20 cellular contexts compared by ENCODE assay signal in genomic region chr11:38598413-38598812, GRCh38.
DNase-seq lines count a peak whose midpoint lies in the region; ATAC-seq and TF ChIP-seq lines count a peak whose summit lies in the region.
"Had no signal": no experiment of that assay in that cellular context is flagged by ENCODE, and none has a peak within 500 bp of the region (broad histone marks: within the 10 kb centered on the region; RNA-seq: fewer than 3 reads in every experiment).

No MANE protein-coding gene starts in this region.

- CTCF ChIA-PET in mammary epithelial cell (lab: Charles Lee; ENCODE audit: low non-redundant PET), result no interaction called here

- no peak overlapping the region for H3K23ac ChIP-seq in neuronal stem cell (ENCODE audit: low read depth, low read length, poor library complexity)

- H3K79me2 ChIP-seq in GM23338 (replicated peaks; ENCODE audit: insufficient read depth), result no peaks in the 10 kb centered on the region
- H3K79me2 ChIP-seq in mammary epithelial cell (ENCODE audit: insufficient read depth, low read length), result no peaks in the 10 kb centered on the region

- intact Hi-C loops in mammary epithelial cell (cut with micrococcal nuclease), result no loop called here
- intact Hi-C loops in left lung (cut with DNase I), result no loop called here

- H3K27me3 ChIP-seq in GM23338 (ENCODE audit: insufficient read depth) (no peaks in the 10 kb centered on the region), neuronal stem cell (ENCODE audit: control insufficient read depth in 3 of 3, insufficient read depth in 3 of 3, low read depth in 1 of 3, low read length in 3 of 3) (no peaks in the 10 kb centered on the region), mammary epithelial cell (ENCODE audit: insufficient read depth, low read length) (no peaks in the 10 kb centered on the region), left lung (no peaks in the 10 kb centered on the region)
- H3K27me3 ChIP-seq: BLaER1 treated with 17β-estradiol and CSF1 and Interleukin-3, amounts not matched to agents 10 nM and 100 nM had no signal

- POLR2A ChIA-PET in naive thymus-derived CD8-positive, alpha-beta T cell (lab: Charles Lee), result no interaction called here

- in situ Hi-C loops in mammary epithelial cell (cut with MboI; ENCODE audit: low sequenced_read_pairs in 2 of 2), result no loop called here

- H3K36me3 Mint-ChIP-seq in GM23338 (ENCODE audit: low read depth), result peaks cover 8% of the 10 kb centered on the region; the same call in 2 of the 3 replicates
- no peaks in the 10 kb centered on the region for H3K36me3 Mint-ChIP-seq in chondrocyte (ENCODE audit: low read depth)
- no peaks in the 10 kb centered on the region for H3K36me3 Mint-ChIP-seq in naive thymus-derived CD8-positive, alpha-beta T cell

- no peak overlapping the region for H4K91ac ChIP-seq in neuronal stem cell (ENCODE audit: low read depth, low read length, poor library complexity)

- H3K9me2 ChIP-seq in GM23338 (ENCODE audit: insufficient read depth), result no peaks in the 10 kb centered on the region

- H3K9me3 ChIP-seq in neuronal stem cell (replicated peaks in 1 of 2; ENCODE audit: control insufficient read depth in 2 of 2, insufficient read depth in 1 of 2, low read depth in 1 of 2, low read length in 2 of 2) (no peaks in the 10 kb centered on the region), mammary epithelial cell (replicated peaks; ENCODE audit: insufficient read depth, low read length) (no peaks in the 10 kb centered on the region), left lung (peaks cover 0 to 5% of the 10 kb centered on the region in 2 donors)
- H3K9me3 ChIP-seq: BLaER1 treated with 17β-estradiol and CSF1 and Interleukin-3, amounts not matched to agents 10 nM and 100 nM had no signal

- no peak overlapping the region for H2AFZ ChIP-seq in GM23338
- no peak overlapping the region for H2AFZ ChIP-seq in neuronal stem cell (ENCODE audit: low read length)
- no peak overlapping the region for H2AFZ ChIP-seq in mammary epithelial cell (ENCODE audit: low read depth, low read length)

- H3K27ac Mint-ChIP-seq in GM23338, result no peak overlapping the region
- H3K27ac Mint-ChIP-seq in chondrocyte (ENCODE audit: unreplicated experiment), result no peak overlapping the region
- no peak overlapping the region for H3K27ac Mint-ChIP-seq in naive thymus-derived CD8-positive, alpha-beta T cell

- no peak overlapping the region for H2BK120ac ChIP-seq in neuronal stem cell (ENCODE audit: low read depth, low read length)

- no peak overlapping the region for H3K14ac ChIP-seq in neuronal stem cell (ENCODE audit: low read length)

- H3K4me3 Mint-ChIP-seq in GM23338, result no peak overlapping the region
- no peak overlapping the region for H3K4me3 Mint-ChIP-seq in chondrocyte (ENCODE audit: unreplicated experiment)
- H3K4me3 Mint-ChIP-seq in naive thymus-derived CD8-positive, alpha-beta T cell, result no peak overlapping the region

- dilution Hi-C loops in mammary epithelial cell (cut with HindIII; ENCODE audit: low sequenced_read_pairs), result no loop called here

- H4K20me1 ChIP-seq in GM23338 (replicated peaks; ENCODE audit: insufficient read depth) (no peaks in the 10 kb centered on the region), mammary epithelial cell (ENCODE audit: insufficient read depth, low read length) (no peaks in the 10 kb centered on the region)
- H4K20me1 ChIP-seq: BLaER1 treated with 17β-estradiol and CSF1 and Interleukin-3, amounts not matched to agents 10 nM and 100 nM had no signal

- no TSS peak for BruUV-seq in mammary epithelial cell (replicated peaks; lab: Mats Ljungman, UMichigan)

- H3K9me3 Mint-ChIP-seq in GM23338 (no peaks in the 10 kb centered on the region; the same call in 1 of the 3 replicates), chondrocyte (ENCODE audit: low read depth) (no peaks in the 10 kb centered on the region)
- peaks cover 0 to 16% (median 7%) of the 10 kb centered on the region in 9 donors for H3K9me3 Mint-ChIP-seq in naive thymus-derived CD8-positive, alpha-beta T cell

- H3K4me1 ChIP-seq in GM23338 (ENCODE audit: insufficient read depth) (no peaks in the 10 kb centered on the region), neuronal stem cell (ENCODE audit: control insufficient read depth in 2 of 2, insufficient read depth in 1 of 2, low read depth in 1 of 2, low read length in 2 of 2) (no peaks in the 10 kb centered on the region), mammary epithelial cell (ENCODE audit: insufficient read depth, low read length) (no peaks in the 10 kb centered on the region), left lung (no peaks in the 10 kb centered on the region)
- H3K4me1 ChIP-seq: BLaER1 treated with 17β-estradiol and CSF1 and Interleukin-3, amounts not matched to agents 10 nM and 100 nM had no signal

- H3K27ac ChIP-seq in GM23338 (ENCODE audit: low read depth) (no peak overlapping the region), neuronal stem cell (replicated peaks; ENCODE audit: low read length) (no peak overlapping the region), mammary epithelial cell (ENCODE audit: insufficient read depth, low read depth, low read length) (no peak overlapping the region), left lung (no peak overlapping the region)
- H3K27ac ChIP-seq: BLaER1 treated with 17β-estradiol and CSF1 and Interleukin-3, amounts not matched to agents 10 nM and 100 nM had no signal

- DNase-seq in GM23338 (ENCODE audit: low spot score) (peak; percentile 2), chondrocyte (ENCODE audit: low spot score) (no peak), iPS-NIHi11 (ENCODE audit: low spot score) (peak; percentile 8), neuronal stem cell (ENCODE audit: low spot score) (peak; percentile 15), mammary epithelial cell (no peak), NCI-H2196 treated with DMSO at 0.1 percent for 48 hours (lab: John Stamatoyannopoulos, UW; ENCODE audit: unreplicated experiment) (no peak), left lung (no peak)
- no peak for DNase-seq in naive thymus-derived CD8-positive, alpha-beta T cell
- DNase-seq: DND-41, GDM1, MV-4-11, NCI-H1417, NCI-H2029, NCI-H2171 treated with DMSO at 0.1 percent for 48 hours, NCI-H510A, NCI-H774, Right ventricle myocardium superior had no signal

- WGBS in neuronal stem cell (ENCODE audit: extremely low coverage in 2 of 2, insufficient read length in 2 of 2, insufficient replicate concordance in 1 of 2), 2 donors, result no CpG with 5 or more reads among the region's 6 CpGs
- 58% methylated on average over 6 of the region's 6 CpGs for WGBS in mammary epithelial cell (ENCODE audit: low coverage, missing lambda C conversion rate)

- H2AK5ac ChIP-seq in neuronal stem cell (ENCODE audit: low read depth, low read length), result no peak overlapping the region

- H3K9ac ChIP-seq in neuronal stem cell (ENCODE audit: low read depth, low read length, poor library complexity), result no peak overlapping the region
- H3K9ac ChIP-seq in mammary epithelial cell (ENCODE audit: insufficient read depth, low read length), result no peak overlapping the region
- H3K9ac ChIP-seq: BLaER1 treated with 17β-estradiol and CSF1 and Interleukin-3, amounts not matched to agents 10 nM and 100 nM had no signal

- H3K4me2 ChIP-seq in GM23338 (no peak overlapping the region), neuronal stem cell (ENCODE audit: insufficient read depth, low read length, poor library complexity, severe bottlenecking) (no peak overlapping the region), mammary epithelial cell (ENCODE audit: insufficient read depth, low read depth, low read length) (no peak overlapping the region)
- H3K4me2 ChIP-seq: BLaER1 treated with 17β-estradiol and CSF1 and Interleukin-3, amounts not matched to agents 10 nM and 100 nM had no signal

- H3F3A ChIP-seq in GM23338 (replicated peaks; ENCODE audit: low read depth), result no peaks in the 10 kb centered on the region

- H3K27me3 Mint-ChIP-seq in GM23338 (ENCODE audit: insufficient read depth, low read depth, poor library complexity) (no peaks in the 10 kb centered on the region), chondrocyte (ENCODE audit: low read depth) (no peaks in the 10 kb centered on the region)
- no peaks in the 10 kb centered on the region for H3K27me3 Mint-ChIP-seq in naive thymus-derived CD8-positive, alpha-beta T cell

- H3K4me1 Mint-ChIP-seq in GM23338 (peaks cover 4% of the 10 kb centered on the region; the same call in 1 of the 3 replicates), chondrocyte (ENCODE audit: low read depth) (peaks cover 10% of the 10 kb centered on the region)
- no peaks in the 10 kb centered on the region for H3K4me1 Mint-ChIP-seq in naive thymus-derived CD8-positive, alpha-beta T cell

- H3K36me3 ChIP-seq in GM23338 (ENCODE audit: insufficient read depth) (0 out of 2 replicates have a peak, but pooled peaks cover 3% of the 10 kb centered on the region), neuronal stem cell (replicated peaks in 1 of 2; ENCODE audit: control insufficient read depth in 2 of 2, insufficient read depth in 2 of 2, low read length in 2 of 2) (no peaks in the 10 kb centered on the region), mammary epithelial cell (ENCODE audit: insufficient read depth, low read length) (no peaks in the 10 kb centered on the region), left lung (no peaks in the 10 kb centered on the region)
- H3K36me3 ChIP-seq: BLaER1 treated with 17β-estradiol and CSF1 and Interleukin-3, amounts not matched to agents 10 nM and 100 nM had no signal

- H3K79me1 ChIP-seq in neuronal stem cell (ENCODE audit: low read depth, low read length), result no peaks in the 10 kb centered on the region

- H3K4me3 ChIP-seq in GM23338 (no peak overlapping the region), neuronal stem cell (ENCODE audit: low read length in 2 of 2) (no peak overlapping the region), mammary epithelial cell (replicated peaks in 1 of 3; ENCODE audit: insufficient read depth in 1 of 3, low read depth in 2 of 3, low read length in 3 of 3) (no peak overlapping the region), left lung (no peak overlapping the region)
- H3K4me3 ChIP-seq: BLaER1 treated with 17β-estradiol and CSF1 and Interleukin-3, amounts not matched to agents 10 nM and 100 nM; GM12878 had no signal

- H2BK5ac ChIP-seq in neuronal stem cell (ENCODE audit: low read length), result no peak overlapping the region

- no peak for ATAC-seq in GM23338
- ATAC-seq in naive thymus-derived CD8-positive, alpha-beta T cell, result no peak
- no peak for ATAC-seq in left lung
- ATAC-seq: GM12878, Panc1 had no signal

- H2BK15ac ChIP-seq in neuronal stem cell (ENCODE audit: low read length), result no peak overlapping the region

- no peak for TF ChIP-seq CTCF in GM23338 (conservative IDR thresholded peaks at IDR 0.05; ENCODE audit: low read depth in 2 of 2)
- TF ChIP-seq CTCF in chondrocyte (IDR thresholded peaks at IDR 0.05), result peak; percentile 37
- no peak for TF ChIP-seq CTCF in mammary epithelial cell (conservative IDR thresholded peaks at IDR 0.05 in 1 of 2, IDR thresholded peaks at IDR 0.05 in 1 of 2; ENCODE audit: extremely low read depth in 1 of 2, insufficient read depth in 1 of 2, low read depth in 1 of 2, low read length in 2 of 2)
- no peak for TF ChIP-seq CTCF in left lung (IDR thresholded peaks at IDR 0.05)

- H3K4ac ChIP-seq in neuronal stem cell (ENCODE audit: low read length), result no peak overlapping the region

- no peak overlapping the region for H2BK12ac ChIP-seq in neuronal stem cell (ENCODE audit: low read length)

- no peak overlapping the region for H3K18ac ChIP-seq in neuronal stem cell (ENCODE audit: low read length)

- no peak overlapping the region for H4K8ac ChIP-seq in neuronal stem cell (ENCODE audit: low read depth, low read length)

TF ChIP-seq in GM23338, 12 proteins besides CTCF, POLR2A, EP300 and RAD21 (continues in another document):
- no peak for TF ChIP-seq JUNB (IDR thresholded peaks at IDR 0.05; ENCODE audit: unreplicated experiment)

Comparison
In these comparisons a context has a peak if more than half of its experiments do, and no peak if none do; other contexts are left out.
1. DNase-seq: peak in GM23338 (single experiment), iPS-NIHi11 (single experiment) and neuronal stem cell (single experiment); none in chondrocyte (single experiment), mammary epithelial cell (single experiment), NCI-H2196 treated with DMSO at 0.1 percent for 48 hours (single experiment), naive thymus-derived CD8-positive, alpha-beta T cell (0 of 10) and left lung (0 of 2).